Comparison of ENCODE assay signal across 34 cellular contexts in genomic region chr3:129585949-129586657, GRCh38. TPM values are rescaled to one million over a fixed set of nuclear protein-coding genes. Genes with fewer than 3 reads are reported as not detected.
"Had no signal": no experiment of that assay in that cellular context is flagged by ENCODE, and none has a peak within 500 bp of the region (broad histone marks: within the 10 kb centered on the region; RNA-seq: fewer than 3 reads in every experiment).

No MANE protein-coding gene starts in this region.

- H3K27ac Mint-ChIP-seq: activated B cell treated with CpG ODN at 0.5 μM for 24 hours; activated CD4-positive, alpha-beta T cell treated with anti-CD3 and anti-CD28 coated beads for 36 hours; activated naive CD4-positive, alpha-beta T cell treated with anti-CD3 and anti-CD28 coated beads for 36 hours; activated naive CD8-positive, alpha-beta T cell treated with anti-CD3 and anti-CD28 coated beads, Interleukin-2, amount 10 ng/mL, durations not matched to agents 7 days and 5 days; activated T-cell treated with anti-CD3 and anti-CD28 coated beads, Interleukin-2, amount 50 U/mL, for 72 hours; memory B cell; stimulated activated naive B cell treated with anti-CD40 and anti-IgM and Interleukin-4, amounts not matched to agents 10 μg/mL and 1 μg/mL and 100 μg/mL, for 72 hours had no signal

- H3K4me3 ChIP-seq: body of pancreas, cardiac muscle cell, gastrocnemius medialis, thoracic aorta, upper lobe of left lung had no signal

- FAIRE-seq: small intestine had no signal

- H3K4me3 Mint-ChIP-seq: activated B cell treated with CpG ODN at 0.5 μM for 24 hours; activated CD4-positive, alpha-beta T cell treated with anti-CD3 and anti-CD28 coated beads for 36 hours; activated naive CD4-positive, alpha-beta T cell treated with anti-CD3 and anti-CD28 coated beads for 36 hours; activated naive CD8-positive, alpha-beta T cell treated with anti-CD3 and anti-CD28 coated beads, Interleukin-2, amount 10 ng/mL, durations not matched to agents 7 days and 5 days; activated T-cell treated with anti-CD3 and anti-CD28 coated beads, Interleukin-2, amount 50 U/mL, for 72 hours; memory B cell; naive B cell; stimulated activated naive B cell treated with anti-CD40 and anti-IgM and Interleukin-4, amounts not matched to agents 10 μg/mL and 1 μg/mL and 100 μg/mL, for 72 hours; T-helper 17 cell had no signal

- H3K36me3 Mint-ChIP-seq: activated naive CD8-positive, alpha-beta T cell treated with anti-CD3 and anti-CD28 coated beads, Interleukin-2, amount 10 ng/mL, durations not matched to agents 7 days and 5 days; memory B cell; naive B cell; stimulated activated naive B cell treated with anti-CD40 and anti-IgM and Interleukin-4, amounts not matched to agents 10 μg/mL and 1 μg/mL and 100 μg/mL, for 72 hours had no signal

- DNase-seq: activated B cell treated with CpG ODN at 0.5 μM for 24 hours; activated CD4-positive, alpha-beta T cell treated with anti-CD3 and anti-CD28 coated beads for 36 hours; activated CD4-positive, alpha-beta T cell treated with anti-CD3 and anti-CD28 coated beads, Interleukin-2, amount 50 U/mL, for 48 hours; activated CD8-positive, alpha-beta memory T cell treated with anti-CD3 and anti-CD28 coated beads, Interleukin-2, amount 50 U/mL, for 48 hours; activated effector memory CD4-positive, alpha-beta T cell treated with Interleukin-2 at 50 U/mL for 16 hours; activated naive CD4-positive, alpha-beta T cell treated with anti-CD3 and anti-CD28 coated beads for 36 hours; activated naive CD8-positive, alpha-beta T cell treated with anti-CD3 and anti-CD28 coated beads, Interleukin-2, amount 10 ng/mL, durations not matched to agents 7 days and 5 days; activated T-cell treated with anti-CD3 and anti-CD28 coated beads, Interleukin-2, amount 50 U/mL, for 72 hours; body of pancreas; cortex of kidney; gastrocnemius medialis; head of caudate nucleus; islet precursor cell; naive B cell; small intestine; stimulated activated CD4-positive, alpha-beta T cell treated with anti-CD3 and anti-CD28 coated beads, Interleukin-2, amount 100 ng/mL, for 24 hours; stimulated activated naive B cell treated with anti-CD40 and anti-IgM and Interleukin-4, amounts not matched to agents 10 μg/mL and 1 μg/mL and 100 μg/mL, for 72 hours; SW 1271; T-helper 17 cell; upper lobe of left lung had no signal

- H3K4me1 Mint-ChIP-seq: activated CD4-positive, alpha-beta T cell treated with anti-CD3 and anti-CD28 coated beads for 36 hours; activated naive CD8-positive, alpha-beta T cell treated with anti-CD3 and anti-CD28 coated beads, Interleukin-2, amount 10 ng/mL, durations not matched to agents 7 days and 5 days had no signal

- H3K9me3 Mint-ChIP-seq: activated B cell treated with CpG ODN at 0.5 μM for 24 hours; activated naive CD4-positive, alpha-beta T cell treated with anti-CD3 and anti-CD28 coated beads for 36 hours; activated naive CD8-positive, alpha-beta T cell treated with anti-CD3 and anti-CD28 coated beads, Interleukin-2, amount 10 ng/mL, durations not matched to agents 7 days and 5 days; activated T-cell treated with anti-CD3 and anti-CD28 coated beads, Interleukin-2, amount 50 U/mL, for 72 hours; memory B cell; stimulated activated naive B cell treated with anti-CD40 and anti-IgM and Interleukin-4, amounts not matched to agents 10 μg/mL and 1 μg/mL and 100 μg/mL, for 72 hours had no signal

- H3K27me3 Mint-ChIP-seq: activated B cell treated with CpG ODN at 0.5 μM for 24 hours; activated CD4-positive, alpha-beta T cell treated with anti-CD3 and anti-CD28 coated beads for 36 hours; naive B cell; stimulated activated naive B cell treated with anti-CD40 and anti-IgM and Interleukin-4, amounts not matched to agents 10 μg/mL and 1 μg/mL and 100 μg/mL, for 72 hours; T-helper 17 cell had no signal

- H3K9me3 ChIP-seq: body of pancreas, gastrocnemius medialis, thoracic aorta, upper lobe of left lung had no signal

- ATAC-seq: activated CD4-positive, alpha-beta T cell treated with anti-CD3 and anti-CD28 coated beads for 36 hours; activated T-cell treated with anti-CD3 and anti-CD28 coated beads, Interleukin-2, amount 50 U/mL, for 72 hours; body of pancreas; esophagus mucosa; gastrocnemius medialis; left cardiac atrium; stimulated activated naive B cell treated with anti-CD40 and anti-IgM and Interleukin-4, amounts not matched to agents 10 μg/mL and 1 μg/mL and 100 μg/mL, for 72 hours; T-helper 17 cell had no signal

- H3K27ac ChIP-seq: body of pancreas, cardiac muscle cell, thoracic aorta had no signal

- H3K27me3 ChIP-seq: body of pancreas, cardiac muscle cell, gastrocnemius medialis, upper lobe of left lung had no signal

- H3K36me3 ChIP-seq: cardiac muscle cell, gastrocnemius medialis had no signal

RNA-seq across cellular contexts. Expression of gene H1-8, which starts 43.1 kb away (rescaled TPM):
- total RNA-seq: activated B cell treated with CpG ODN at 0.5 μM for 24 hours; activated CD4-positive, alpha-beta T cell treated with anti-CD3 and anti-CD28 coated beads for 36 hours; activated CD8-positive, alpha-beta memory T cell treated with anti-CD3 and anti-CD28 coated beads for 36 hours; activated naive CD4-positive, alpha-beta T cell treated with anti-CD3 and anti-CD28 coated beads for 36 hours; activated naive CD8-positive, alpha-beta T cell treated with anti-CD3 and anti-CD28 coated beads, Interleukin-2, amount 10 ng/mL, durations not matched to agents 7 days and 5 days; activated T-cell treated with anti-CD3 and anti-CD28 coated beads, Interleukin-2, amount 50 U/mL, for 72 hours; body of pancreas; cardiac muscle cell; cerebellum; esophagus mucosa; gastrocnemius medialis; left cardiac atrium; lower leg skin; mucosa of gallbladder; omental fat pad; posterior vena cava; renal cortical epithelial cell; sciatic nerve; T-helper 17 cell; thoracic aorta; upper lobe of left lung had no signal
- polyA plus RNA-seq: cardiac muscle cell, neural cell, small intestine had no signal

RNA-seq across cellular contexts. Expression of gene RHO, which starts 57.7 kb away (rescaled TPM):
- total RNA-seq: activated B cell treated with CpG ODN at 0.5 μM for 24 hours; activated CD4-positive, alpha-beta T cell treated with anti-CD3 and anti-CD28 coated beads for 36 hours; activated CD8-positive, alpha-beta memory T cell treated with anti-CD3 and anti-CD28 coated beads for 36 hours; activated naive CD4-positive, alpha-beta T cell treated with anti-CD3 and anti-CD28 coated beads for 36 hours; activated naive CD8-positive, alpha-beta T cell treated with anti-CD3 and anti-CD28 coated beads, Interleukin-2, amount 10 ng/mL, durations not matched to agents 7 days and 5 days; activated T-cell treated with anti-CD3 and anti-CD28 coated beads, Interleukin-2, amount 50 U/mL, for 72 hours; body of pancreas; cardiac muscle cell; cerebellum; esophagus mucosa; gastrocnemius medialis; left cardiac atrium; lower leg skin; mucosa of gallbladder; posterior vena cava; renal cortical epithelial cell; sciatic nerve; T-helper 17 cell; thoracic aorta; upper lobe of left lung had no signal
- polyA plus RNA-seq: cardiac muscle cell, neural cell, small intestine had no signal
